ENCODE assay signal across 8 cellular contexts in genomic region chr22:35257002-35257320, GRCh38. TPM values are rescaled to one million over a fixed set of nuclear protein-coding genes. Genes with fewer than 3 reads are reported as not detected.
DNase-seq lines count a peak whose midpoint lies in the region; ATAC-seq lines count a peak whose summit lies in the region.

No MANE protein-coding gene starts in this region.

- DNase-seq in NCI-H748 (lab: John Stamatoyannopoulos, UW; ENCODE audit: unreplicated experiment) = peak; percentile 25
- DNase-seq in NCI-H748 treated with DMSO at 0.1 percent for 48 hours (lab: John Stamatoyannopoulos, UW) = no peak
- no peak for DNase-seq in caudate nucleus (lab: John Stamatoyannopoulos, UW)
- no peak for DNase-seq in natural killer cell treated with Interleukin-12 subunit alpha and Interleukin-12 subunit beta and Interleukin-15 and Interleukin-18, amount 100 ng/mL, for 72 hours (ENCODE audit: low spot score)
- DNase-seq in DMS79 (lab: John Stamatoyannopoulos, UW) = no peak
- DNase-seq in hepatic stellate cell (ENCODE audit: low spot score) = no peak

- peaks cover 24 to 28% of the 10 kb centered on the region in 2 donors for H3K4me1 Mint-ChIP-seq in natural killer cell treated with Interleukin-12 subunit alpha and Interleukin-12 subunit beta and Interleukin-15 and Interleukin-18, amount 100 ng/mL, for 72 hours (ENCODE audit: low read depth in 2 of 2)

- H3K4me3 Mint-ChIP-seq in natural killer cell treated with Interleukin-12 subunit alpha and Interleukin-12 subunit beta and Interleukin-15 and Interleukin-18, amount 100 ng/mL, for 72 hours = peak overlapping the region; percentile 83

- peak overlapping the region; percentile 65 to 72 for H3K27ac Mint-ChIP-seq in natural killer cell treated with Interleukin-12 subunit alpha and Interleukin-12 subunit beta and Interleukin-15 and Interleukin-18, amount 100 ng/mL, for 72 hours

- H3K9me3 Mint-ChIP-seq in natural killer cell treated with Interleukin-12 subunit alpha and Interleukin-12 subunit beta and Interleukin-15 and Interleukin-18, amount 100 ng/mL, for 72 hours = no peaks in the 10 kb centered on the region

- peak overlapping the region; percentile 4 for H3K27ac ChIP-seq in caudate nucleus (ENCODE audit: low read depth, low read length)

- peaks cover 0 to 5% of the 10 kb centered on the region in 2 donors for H3K27me3 Mint-ChIP-seq in natural killer cell treated with Interleukin-12 subunit alpha and Interleukin-12 subunit beta and Interleukin-15 and Interleukin-18, amount 100 ng/mL, for 72 hours

- peaks cover 13% of the 10 kb centered on the region for H3K36me3 Mint-ChIP-seq in natural killer cell treated with Interleukin-12 subunit alpha and Interleukin-12 subunit beta and Interleukin-15 and Interleukin-18, amount 100 ng/mL, for 72 hours

- peak; percentile 14 for ATAC-seq in HG03565 (IDR thresholded peaks at IDR 0.05; ENCODE audit: unreplicated experiment)
- peak in 1 of 2 donors; percentile 17 for ATAC-seq in natural killer cell treated with Interleukin-12 subunit alpha and Interleukin-12 subunit beta and Interleukin-15 and Interleukin-18, amount 100 ng/mL, for 72 hours
- ATAC-seq in GM21526 (IDR thresholded peaks at IDR 0.05; ENCODE audit: low FRiP score, unreplicated experiment) = no peak

RNA-seq across cellular contexts. Expression of gene HMGXB4, which starts 0.3 kb away (rescaled TPM):
- total RNA-seq in natural killer cell treated with Interleukin-12 subunit alpha and Interleukin-12 subunit beta and Interleukin-15 and Interleukin-18, amount 100 ng/mL, for 72 hours = 10 to 100 TPM; 32.1 to 45.4 TPM

RNA-seq across cellular contexts. Expression of gene TOM1, which starts 42.7 kb away (rescaled TPM):
- total RNA-seq in natural killer cell treated with Interleukin-12 subunit alpha and Interleukin-12 subunit beta and Interleukin-15 and Interleukin-18, amount 100 ng/mL, for 72 hours = 10 to 100 TPM; 30.4 to 38.9 TPM
